ENCODE assay signal across 20 cellular contexts in the genomic region with DNA sequence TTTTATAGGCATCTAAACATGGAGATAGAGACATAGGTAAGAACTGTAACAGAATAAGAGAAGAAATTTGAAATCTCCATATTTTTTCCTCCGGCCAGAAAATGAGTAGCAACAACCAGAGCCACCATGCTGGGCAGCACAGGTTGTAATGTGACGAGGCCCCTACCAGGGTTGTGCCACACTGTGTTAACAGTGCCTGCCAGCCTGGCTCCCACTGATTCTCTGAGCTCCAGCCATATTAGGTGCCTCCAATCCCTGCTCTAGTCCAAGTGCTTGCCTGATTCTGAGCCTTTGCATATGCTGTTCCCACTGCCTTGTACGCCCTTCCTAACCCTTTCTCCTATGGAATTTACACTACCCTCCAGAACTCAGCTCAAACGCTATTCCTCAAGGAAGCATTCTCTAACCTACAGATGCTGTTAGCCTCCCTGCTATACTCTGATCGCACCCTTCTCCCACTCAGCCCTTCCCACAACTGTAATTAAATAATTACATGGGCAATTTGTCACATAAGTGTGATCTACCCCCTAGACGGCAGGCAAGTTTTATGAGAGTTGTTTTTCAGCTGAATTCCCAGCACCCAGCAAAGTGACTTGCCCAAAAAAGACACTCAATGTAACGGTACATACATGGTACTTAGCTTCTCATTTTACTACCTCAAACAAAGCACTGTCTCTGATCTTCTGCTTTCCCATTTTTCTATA. TPM values are rescaled to one million over a fixed set of nuclear protein-coding genes. Genes with fewer than 3 reads are reported as not detected.
DNase-seq lines count a peak whose midpoint lies in the region; ATAC-seq, FAIRE-seq and TF ChIP-seq lines count a peak whose summit lies in the region.
"Had no signal": no experiment of that assay in that cellular context is flagged by ENCODE, and none has a peak within 500 bp of the region (broad histone marks: within the 10 kb centered on the region; RNA-seq: fewer than 3 reads in every experiment).

No MANE protein-coding gene starts in this region.

- peak overlapping the region; percentile 34; the same call in 1 of the 2 replicates for H2BK15ac ChIP-seq in H1 (ENCODE audit: low read length)

- no peak overlapping the region for H2BK20ac ChIP-seq in H1 (ENCODE audit: low read length)

- no peak overlapping the region for H3K4me3 Mint-ChIP-seq in neural progenitor cell
- H3K4me3 Mint-ChIP-seq: activated T-cell treated with anti-CD3 and anti-CD28 coated beads, Interleukin-2, amount 50 U/mL, for 4 hours; T-helper 17 cell had no signal

- intact Hi-C loops in A673 (cut with micrococcal nuclease; ENCODE audit: unreplicated experiment), result no loop called here
- intact Hi-C loops in PC-9 (cut with micrococcal nuclease; ENCODE audit: unreplicated experiment), result no loop called here
- intact Hi-C loops in mammary epithelial cell (cut with micrococcal nuclease), result no loop called here

- no peaks in the 10 kb centered on the region for H3K79me1 ChIP-seq in H1 (ENCODE audit: low read depth, low read length)

- 0 out of 2 replicates have a peak overlapping the region, but pooled peaks have one; percentile 42 for H2AFZ ChIP-seq in H1 (ENCODE audit: low read length)
- H2AFZ ChIP-seq in neural progenitor cell (replicated peaks), result peak overlapping the region; percentile 12
- H2AFZ ChIP-seq in PC-9, result no peak overlapping the region
- H2AFZ ChIP-seq in mammary epithelial cell (ENCODE audit: low read depth, low read length), result no peak overlapping the region

- no peak for ATAC-seq in GM18867 (IDR thresholded peaks at IDR 0.05; ENCODE audit: unreplicated experiment)
- ATAC-seq: activated T-cell treated with anti-CD3 and anti-CD28 coated beads, Interleukin-2, amount 50 U/mL, for 4 hours; HepG2; T-helper 17 cell had no signal

- no peaks in the 10 kb centered on the region for H3K79me2 ChIP-seq in H1 (ENCODE audit: control insufficient read depth in 1 of 2, insufficient read depth in 2 of 2, low read length in 2 of 2)
- no peaks in the 10 kb centered on the region for H3K79me2 ChIP-seq in neural progenitor cell (ENCODE audit: low read depth)
- H3K79me2 ChIP-seq in PC-9 (ENCODE audit: low read depth), result no peaks in the 10 kb centered on the region
- H3K79me2 ChIP-seq in mammary epithelial cell (ENCODE audit: insufficient read depth, low read length), result no peaks in the 10 kb centered on the region

- H3K36me3 Mint-ChIP-seq in neural progenitor cell, result no peaks in the 10 kb centered on the region

- H4K20me1 ChIP-seq in H1 (replicated peaks in 1 of 2; ENCODE audit: control insufficient read depth in 1 of 2, insufficient read depth in 2 of 2, low read length in 2 of 2), result no peaks in the 10 kb centered on the region
- H4K20me1 ChIP-seq in neural progenitor cell (ENCODE audit: low read depth), result no peaks in the 10 kb centered on the region
- H4K20me1 ChIP-seq in PC-9 (ENCODE audit: insufficient read depth), result no peaks in the 10 kb centered on the region
- no peaks in the 10 kb centered on the region for H4K20me1 ChIP-seq in mammary epithelial cell (ENCODE audit: insufficient read depth, low read length)

- no peak overlapping the region for H4K5ac ChIP-seq in H1 (ENCODE audit: insufficient read length, low read depth, low read length)

- H3K4ac ChIP-seq in H1 (replicated peaks; ENCODE audit: insufficient read length, low read depth, low read length), result no peak overlapping the region

- H2BK12ac ChIP-seq in H1 (ENCODE audit: low read depth, low read length), result no peak overlapping the region

- H3K27me3 Mint-ChIP-seq in neural progenitor cell (ENCODE audit: insufficient read depth, low read depth), result no peaks in the 10 kb centered on the region

- peaks cover under 1% of the 10 kb centered on the region for H3K9me3 ChIP-seq in A673 (ENCODE audit: low read depth, low read length, poor library complexity, severe bottlenecking)
- H3K9me3 ChIP-seq in H1 (ENCODE audit: insufficient read depth in 2 of 2, low read depth in 1 of 2, low read length in 1 of 2), result no peaks in the 10 kb centered on the region
- no peaks in the 10 kb centered on the region for H3K9me3 ChIP-seq in neural progenitor cell (ENCODE audit: low read depth)
- H3K9me3 ChIP-seq in PC-9 (ENCODE audit: insufficient read depth, low read depth), result no peaks in the 10 kb centered on the region
- H3K9me3 ChIP-seq in mammary epithelial cell (replicated peaks; ENCODE audit: insufficient read depth, low read length), result no peaks in the 10 kb centered on the region
- H3K9me3 ChIP-seq: adrenal gland, Caco-2 had no signal

- no peaks in the 10 kb centered on the region for H3K9me2 ChIP-seq in PC-9 (ENCODE audit: insufficient read depth)

- no peak overlapping the region for H3K9ac ChIP-seq in H1 (replicated peaks in 1 of 4; ENCODE audit: extremely low read depth in 1 of 4, low read depth in 3 of 4, low read length in 3 of 4)
- no peak overlapping the region for H3K9ac ChIP-seq in neural progenitor cell
- H3K9ac ChIP-seq in mammary epithelial cell (ENCODE audit: insufficient read depth, low read length), result no peak overlapping the region

- no peak for TF ChIP-seq EP300 in H1 (IDR thresholded peaks at IDR 0.05; ENCODE audit: borderline replicate concordance in 1 of 2, low read depth in 2 of 2, low read length in 2 of 2)

- no peak overlapping the region for H3K14ac ChIP-seq in H1 (ENCODE audit: insufficient read length)

- no peak overlapping the region for H2BK5ac ChIP-seq in H1 (ENCODE audit: low read depth, low read length)

- H4K8ac ChIP-seq in H1 (ENCODE audit: extremely low read depth, insufficient read depth, low read length), result no peak overlapping the region

- TF ChIP-seq CTCF in A673 (conservative IDR thresholded peaks at IDR 0.05; ENCODE audit: low read depth, low read length), result no peak
- TF ChIP-seq CTCF in H1 (IDR thresholded peaks at IDR 0.05; ENCODE audit: control extremely low read depth in 1 of 3, insufficient read depth in 1 of 3, low read depth in 1 of 3, low read length in 3 of 3), result no peak
- TF ChIP-seq CTCF in neural progenitor cell (IDR thresholded peaks at IDR 0.05), result no peak
- no peak for TF ChIP-seq CTCF in PC-9 (conservative IDR thresholded peaks at IDR 0.05)
- no peak for TF ChIP-seq CTCF in RWPE1 (conservative IDR thresholded peaks at IDR 0.05; ENCODE audit: low read depth)
- TF ChIP-seq CTCF in mammary epithelial cell (conservative IDR thresholded peaks at IDR 0.05 in 1 of 2, IDR thresholded peaks at IDR 0.05 in 1 of 2; ENCODE audit: extremely low read depth in 1 of 2, insufficient read depth in 1 of 2, low read depth in 1 of 2, low read length in 2 of 2), result no peak

- H3K27me3 ChIP-seq in A673 (replicated peaks; ENCODE audit: insufficient read depth, low read depth, low read length, poor library complexity) (no peaks in the 10 kb centered on the region), H1 (replicated peaks in 1 of 4; ENCODE audit: control insufficient read depth in 3 of 4, extremely low read depth in 1 of 4, insufficient read depth in 3 of 4, low read length in 3 of 4) (no peaks in the 10 kb centered on the region), neural progenitor cell (no peaks in the 10 kb centered on the region), PC-9 (ENCODE audit: insufficient read depth, low read depth) (no peaks in the 10 kb centered on the region), mammary epithelial cell (ENCODE audit: insufficient read depth, low read length) (no peaks in the 10 kb centered on the region)
- H3K27me3 ChIP-seq: adrenal gland had no signal

- H3K4me1 ChIP-seq in A673 (ENCODE audit: insufficient read depth, low read length, poor library complexity, severe bottlenecking), result peaks cover 17% of the 10 kb centered on the region
- H3K4me1 ChIP-seq in H1 (replicated peaks in 1 of 4; ENCODE audit: control insufficient read depth in 3 of 4, insufficient read depth in 4 of 4, low read length in 3 of 4), result 0 out of 7 replicates have a peak, but pooled peaks cover 0 to 3% (median 0%) of the 10 kb centered on the region in 4 experiments
- H3K4me1 ChIP-seq in neural progenitor cell, result no peaks in the 10 kb centered on the region
- H3K4me1 ChIP-seq in PC-9 (replicated peaks; ENCODE audit: insufficient read depth), result no peaks in the 10 kb centered on the region
- no peaks in the 10 kb centered on the region for H3K4me1 ChIP-seq in mammary epithelial cell (ENCODE audit: insufficient read depth, low read length)
- H3K4me1 ChIP-seq: Caco-2 had no signal

- no peak overlapping the region for H2BK120ac ChIP-seq in H1 (replicated peaks; ENCODE audit: low read depth, low read length)

- H3K23me2 ChIP-seq in H1 (ENCODE audit: low read depth, low read length), result no peaks in the 10 kb centered on the region

- WGBS in H1 (ENCODE audit: extremely low coverage in 1 of 2, insufficient coverage in 1 of 2, insufficient read length in 1 of 2, insufficient replicate concordance in 2 of 2, low coverage in 1 of 2, low lambda C conversion rate in 2 of 2, missing lambda C conversion rate in 1 of 2), 2 experiments, result 81% methylated on average over 7 of the region's 7 CpGs; no CpG with 5 or more reads in 1 of the 2 experiments
- 82% methylated on average over 6 of the region's 7 CpGs for whole genome bisulfite sequencing in mammary epithelial cell (ENCODE audit: low coverage, missing lambda C conversion rate)

- no peak overlapping the region for H3K23ac ChIP-seq in H1 (ENCODE audit: insufficient read length)

- H3K9me3 Mint-ChIP-seq in neural progenitor cell, result no peaks in the 10 kb centered on the region
- H3K9me3 Mint-ChIP-seq: activated T-cell treated with anti-CD3 and anti-CD28 coated beads, Interleukin-2, amount 50 U/mL, for 4 hours had no signal

- POLR2A ChIA-PET in A673 (lab: Charles Lee; ENCODE audit: low non-redundant PET) (no interaction called here), H1 (lab: Charles Lee; ENCODE audit: partially characterized antibody) (no interaction called here), PC-9 (lab: Charles Lee; ENCODE audit: unreplicated experiment) (no interaction called here), RWPE1 (lab: Yijun Ruan, JAX; ENCODE audit: low non-redundant PET) (no interaction called here)

- dilution Hi-C loops in mammary epithelial cell (cut with HindIII; ENCODE audit: low sequenced_read_pairs), result no loop called here

- no peak for TF ChIP-seq RAD21 in H1 (IDR thresholded peaks at IDR 0.05 in 1 of 2, conservative IDR thresholded peaks at IDR 0.05 in 1 of 2; ENCODE audit: low read depth in 2 of 2, low read length in 2 of 2)

- H3K27ac Mint-ChIP-seq in neural progenitor cell, result no peak overlapping the region
- H3K27ac Mint-ChIP-seq: T-helper 17 cell had no signal

- TF ChIP-seq POLR2A in H1 (IDR thresholded peaks at IDR 0.05; ENCODE audit: control extremely low read depth in 1 of 2, low read depth in 2 of 2, low read length in 2 of 2), result no peak

- peaks cover 10% of the 10 kb centered on the region for H3K4me1 Mint-ChIP-seq in neural progenitor cell
- H3K4me1 Mint-ChIP-seq: T-helper 17 cell had no signal

- H3F3A ChIP-seq in neural progenitor cell (ENCODE audit: low read depth), result no peaks in the 10 kb centered on the region
- no peaks in the 10 kb centered on the region for H3F3A ChIP-seq in PC-9 (ENCODE audit: insufficient read depth, low read depth)

- no peak overlapping the region for H2AK5ac ChIP-seq in H1 (ENCODE audit: low read depth, low read length)

- in situ Hi-C loops in mammary epithelial cell (cut with MboI; ENCODE audit: low sequenced_read_pairs in 2 of 2), result no loop called here

- no TSS peak for BruUV-seq in A673 (replicated peaks; lab: Mats Ljungman, UMichigan)
- no TSS peak for BruUV-seq in PC-9 (replicated peaks; lab: Mats Ljungman, UMichigan)
- BruUV-seq in mammary epithelial cell (replicated peaks; lab: Mats Ljungman, UMichigan), result no TSS peak

- H3K4me2 ChIP-seq in H1 (ENCODE audit: insufficient read depth in 1 of 2, low read depth in 2 of 2, low read length in 2 of 2) (no peak overlapping the region), neural progenitor cell (no peak overlapping the region), PC-9 (no peak overlapping the region), mammary epithelial cell (ENCODE audit: insufficient read depth, low read depth, low read length) (no peak overlapping the region)

- no peak overlapping the region for H4K91ac ChIP-seq in H1 (replicated peaks; ENCODE audit: insufficient read length, low read length)

- H3K27ac ChIP-seq in A673 (ENCODE audit: low read depth, low read length, poor library complexity, severe bottlenecking) (no peak overlapping the region), H1 (ENCODE audit: low read depth, low read length) (no peak overlapping the region), neural progenitor cell (no peak overlapping the region), PC-9 (no peak overlapping the region), RWPE1 (no peak overlapping the region), mammary epithelial cell (ENCODE audit: insufficient read depth, low read depth, low read length) (no peak overlapping the region)

- CTCF ChIA-PET in A673 (lab: Charles Lee), result no interaction called here
- CTCF ChIA-PET in H1 (lab: Charles Lee; ENCODE audit: partially characterized antibody), result interaction anchor here (0.9 kb wide), 1 partner anchor 10 kb away, joined by 3 read pairs; no protein-coding TSS in a partner anchor
- CTCF ChIA-PET in PC-9 (lab: Charles Lee), result no interaction called here
- CTCF ChIA-PET in RWPE1 (lab: Yijun Ruan, JAX), result no interaction called here
- CTCF ChIA-PET in mammary epithelial cell (lab: Charles Lee; ENCODE audit: low non-redundant PET), result no interaction called here

- FAIRE-seq in H1 (lab: Jason Lieb, UNC), result no peak
- FAIRE-seq: colon, HepG2, RCC 7860 had no signal

- no peak overlapping the region for H3K56ac ChIP-seq in H1 (replicated peaks; ENCODE audit: insufficient read length, low read depth, low read length)

- H3K36me3 ChIP-seq in A673 (ENCODE audit: insufficient read depth, low read length, poor library complexity, severe bottlenecking) (no peaks in the 10 kb centered on the region), H1 (ENCODE audit: control insufficient read depth in 2 of 4, insufficient read depth in 4 of 4, low read length in 3 of 4) (no peaks in the 10 kb centered on the region), neural progenitor cell (no peaks in the 10 kb centered on the region), PC-9 (ENCODE audit: low read depth) (no peaks in the 10 kb centered on the region), mammary epithelial cell (ENCODE audit: insufficient read depth, low read length) (no peaks in the 10 kb centered on the region)
- H3K36me3 ChIP-seq: adrenal gland had no signal

- H3K18ac ChIP-seq in H1 (ENCODE audit: extremely low read depth, low read length), result no peak overlapping the region

- peak; percentile 66 for DNase-seq in A673 (ENCODE audit: low spot score)
- peak; percentile 55 for DNase-seq in NCI-H1694 treated with DMSO at 0.1 percent for 48 hours (lab: John Stamatoyannopoulos, UW)
- no peak for DNase-seq in H1 (ENCODE audit: low read depth in 1 of 2, low spot score in 2 of 2)
- no peak for DNase-seq in neural progenitor cell (ENCODE audit: low spot score)
- no peak for DNase-seq in PC-9
- DNase-seq in RWPE1 (ENCODE audit: low spot score), result no peak
- no peak for DNase-seq in mammary epithelial cell
- DNase-seq: activated T-cell treated with anti-CD3 and anti-CD28 coated beads, Interleukin-2, amount 50 U/mL, for 4 hours; Caco-2; erythroblast; GOT3; NCI-H510A; stimulated activated naive CD4-positive, alpha-beta T cell; T-helper 17 cell had no signal

- no peak overlapping the region for H3K4me3 ChIP-seq in A673 (ENCODE audit: low read depth, low read length, poor library complexity, severe bottlenecking)
- no peak overlapping the region for H3K4me3 ChIP-seq in H1 (ENCODE audit: extremely low read depth in 1 of 4, insufficient read depth in 2 of 4, low read depth in 3 of 4, low read length in 4 of 4)
- H3K4me3 ChIP-seq in neural progenitor cell, result no peak overlapping the region
- H3K4me3 ChIP-seq in PC-9, result no peak overlapping the region
- no peak overlapping the region for H3K4me3 ChIP-seq in mammary epithelial cell (replicated peaks in 1 of 3; ENCODE audit: insufficient read depth in 1 of 3, low read depth in 2 of 3, low read length in 3 of 3)
- H3K4me3 ChIP-seq: skin epidermis had no signal

RNA-seq across cellular contexts. Expression of a gene that starts 37.6 kb away (rescaled TPM):
- total RNA-seq in A673 (2021) (45.7 and 48.7 TPM in 2 replicates), neural progenitor cell (ENCODE audit: low replicate concordance) (2.0 and 3.1 TPM in 2 replicates), PC-9 (2021) (13.9 and 19.6 TPM in 2 replicates), mammary epithelial cell (10 to 100 TPM; 10.8 to 15.5 TPM)
- total RNA-seq in H1 (2021; fragmentation: NEBNext Ultra II Directional; extraction: Animal tissue kit (Norgen Biotek cat#: 25700)), result 2.8 and 2.9 TPM in 2 replicates
- polyA plus RNA-seq in H1 (2011; rRNA removed) (0.80 and 0.82 TPM in 2 replicates), mammary epithelial cell (3.8 TPM)
- 0.94 TPM for polyA plus RNA-seq in H1 (2011; cell fraction: cytosol; rRNA removed)
- 3.3 TPM for polyA plus RNA-seq in H1 (2011; cell fraction: nucleus; rRNA removed)
- polyA plus RNA-seq in H1 (2012, experiment 1 of 2), result 1.3 to 2.1 TPM (median 1.7 TPM) in 4 replicates
- polyA plus RNA-seq in H1 (2012, experiment 2 of 2), result 0.34 TPM
- polyA plus RNA-seq in H1 (2013, experiment 1 of 2), result 1.2 TPM
- 1.2 TPM for polyA plus RNA-seq in H1 (2013, experiment 2 of 2)
- 4.6 and 5.3 TPM in 2 replicates for polyA minus RNA-seq in H1 (2011; rRNA and poly(A)+ RNA removed)
- polyA minus RNA-seq in H1 (2011; cell fraction: cytosol; rRNA and poly(A)+ RNA removed), result 3.5 TPM
- 21.6 TPM for polyA minus RNA-seq in H1 (2011; cell fraction: nucleus; rRNA and poly(A)+ RNA removed)
- polyA minus RNA-seq in mammary epithelial cell, result 21.7 TPM
- total RNA-seq: T-helper 17 cell had no signal

Comparison
In these comparisons a context has a peak if more than half of its experiments do, and no peak if none do; other contexts are left out.
1. DNase-seq: peak in A673 (single experiment) and NCI-H1694 treated with DMSO at 0.1 percent for 48 hours (single experiment); none in H1 (0 of 2), neural progenitor cell (single experiment), PC-9 (0 of 2), RWPE1 (single experiment) and mammary epithelial cell (single experiment).
2. H2AFZ ChIP-seq: peak in H1 (single experiment) and neural progenitor cell (single experiment); none in PC-9 (single experiment) and mammary epithelial cell (single experiment).